In the genomic region with DNA sequence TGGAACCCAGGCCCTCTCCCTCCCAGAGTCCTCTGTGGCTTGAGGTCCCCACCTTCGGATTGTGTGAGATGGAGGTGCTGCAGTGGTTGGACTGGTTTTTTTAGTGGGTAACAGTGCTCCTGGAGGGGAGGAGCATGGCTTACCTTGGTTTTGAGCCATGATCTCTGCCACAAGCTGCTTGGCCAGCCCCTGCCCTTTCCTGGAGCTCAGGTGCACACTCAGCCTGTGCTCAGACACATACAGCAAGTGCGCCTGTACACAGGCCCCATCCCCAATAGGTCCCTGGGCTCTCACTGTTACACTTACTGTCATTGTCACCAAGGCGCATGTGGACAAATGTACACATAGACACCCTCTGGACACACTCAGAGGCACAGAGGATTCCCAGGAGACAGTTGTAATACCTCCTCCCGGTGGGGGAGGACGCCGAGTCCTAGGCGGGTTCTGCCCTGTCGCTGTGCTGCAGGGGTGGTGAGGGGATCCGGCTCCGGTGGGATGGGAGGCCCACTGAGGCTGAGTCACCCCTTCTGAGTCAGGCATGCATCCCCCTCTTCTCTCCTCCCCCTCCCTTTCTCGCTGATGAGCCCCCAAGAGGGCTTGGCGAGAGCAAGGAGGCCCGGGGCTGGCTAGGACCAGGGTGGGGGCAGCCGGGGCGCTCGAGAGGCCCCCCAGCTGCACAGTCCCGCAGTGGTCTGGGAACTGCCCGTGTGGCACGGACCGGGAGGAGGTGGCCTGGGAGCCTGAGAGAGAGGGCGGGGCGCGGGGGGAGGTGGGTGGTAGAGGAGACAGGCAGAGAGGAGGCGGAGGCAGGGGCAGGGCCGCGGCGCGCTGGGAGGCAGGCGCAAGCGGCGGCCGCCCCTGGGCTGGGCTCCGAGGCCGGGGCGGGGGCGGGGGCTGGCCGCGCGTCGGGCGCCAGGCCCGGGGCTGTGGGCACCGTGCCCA, we compare ENCODE assay signal across 1 cellular context.
TF ChIP-seq lines count a peak whose summit lies in the region.

No MANE protein-coding gene starts in this region.

TF ChIP-seq in HepG2, 621 proteins besides CTCF, POLR2A, EP300 and RAD21 (continued from another document and continues in another):
- no peak for TF ChIP-seq ZNF841 (CRISPR knock-in tag; IDR thresholded peaks at IDR 0.05; ENCODE audit: borderline replicate concordance)
- TF ChIP-seq, protein P1, sequence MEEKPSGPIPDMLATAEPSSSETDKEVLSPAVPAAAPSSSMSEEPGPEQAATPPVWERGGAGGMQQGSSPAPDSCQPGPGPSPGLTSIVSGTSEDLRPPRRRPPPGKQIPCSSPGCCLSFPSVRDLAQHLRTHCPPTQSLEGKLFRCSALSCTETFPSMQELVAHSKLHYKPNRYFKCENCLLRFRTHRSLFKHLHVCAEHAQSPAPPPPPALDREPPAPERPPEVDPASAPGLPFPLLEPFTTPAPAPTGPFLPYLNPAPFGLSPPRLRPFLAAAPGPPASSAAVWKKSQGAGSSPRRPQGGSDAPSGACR (CRISPR knock-in tag; IDR thresholded peaks at IDR 0.05): no peak
- no peak for TF ChIP-seq STAT6 (CRISPR knock-in tag; IDR thresholded peaks at IDR 0.05; ENCODE audit: borderline replicate concordance)
- no peak for TF ChIP-seq DDIT3 (CRISPR knock-in tag; IDR thresholded peaks at IDR 0.05)
- no peak for TF ChIP-seq ONECUT2 (CRISPR knock-in tag; IDR thresholded peaks at IDR 0.05)
- TF ChIP-seq ZNF329 (CRISPR knock-in tag; IDR thresholded peaks at IDR 0.05; ENCODE audit: low read depth): no peak
- TF ChIP-seq ZNF747 (CRISPR knock-in tag; IDR thresholded peaks at IDR 0.05; ENCODE audit: borderline replicate concordance): no peak
- TF ChIP-seq KLF9 (CRISPR knock-in tag; IDR thresholded peaks at IDR 0.05; ENCODE audit: low read depth): no peak
- TF ChIP-seq PHF21A (CRISPR knock-in tag; IDR thresholded peaks at IDR 0.05): no peak
- TF ChIP-seq ZSCAN31 (CRISPR knock-in tag; IDR thresholded peaks at IDR 0.05; ENCODE audit: low read depth): no peak
- no peak for TF ChIP-seq ZMAT5 (CRISPR knock-in tag; IDR thresholded peaks at IDR 0.05; ENCODE audit: borderline replicate concordance, low read depth)
- no peak for TF ChIP-seq NFKBIZ (CRISPR knock-in tag; IDR thresholded peaks at IDR 0.05)
- no peak for TF ChIP-seq U2AF2 (IDR thresholded peaks at IDR 0.05; ENCODE audit: low read depth, low read length)
- no peak for TF ChIP-seq NCOR1 (IDR thresholded peaks at IDR 0.05; ENCODE audit: borderline replicate concordance, low read length)
- 0 out of 2 replicates have a peak, but pooled peaks have one; percentile 14 for TF ChIP-seq HCFC1 (IDR thresholded peaks at IDR 0.05; ENCODE audit: low read depth, low read length)
- TF ChIP-seq SIN3A (IDR thresholded peaks at IDR 0.05; ENCODE audit: borderline replicate concordance, low read depth, low read length): peak; percentile 66; the same call in 1 of the 2 replicates
- TF ChIP-seq ZNF790 (CRISPR knock-in tag; IDR thresholded peaks at IDR 0.05; ENCODE audit: borderline replicate concordance): no peak
- TF ChIP-seq PRMT3 (CRISPR knock-in tag; IDR thresholded peaks at IDR 0.05; ENCODE audit: borderline replicate concordance, low read depth): no peak
- TF ChIP-seq KMT2B (CRISPR knock-in tag; IDR thresholded peaks at IDR 0.05): no peak; the same call in 1 of the 2 replicates
- TF ChIP-seq GMEB2 (CRISPR knock-in tag; IDR thresholded peaks at IDR 0.05; ENCODE audit: low read depth): no peak
- TF ChIP-seq ZFP37 (CRISPR knock-in tag; IDR thresholded peaks at IDR 0.05; ENCODE audit: borderline replicate concordance): no peak
- no peak for TF ChIP-seq FIP1L1 (IDR thresholded peaks at IDR 0.05; ENCODE audit: borderline replicate concordance, insufficient read depth, low read depth, low read length)
- no peak for TF ChIP-seq RARG (CRISPR knock-in tag; IDR thresholded peaks at IDR 0.05; ENCODE audit: low read depth)
- peak; percentile 21; the same call in 1 of the 2 replicates for TF ChIP-seq TBP (CRISPR knock-in tag; IDR thresholded peaks at IDR 0.05)
- TF ChIP-seq, protein P2, sequence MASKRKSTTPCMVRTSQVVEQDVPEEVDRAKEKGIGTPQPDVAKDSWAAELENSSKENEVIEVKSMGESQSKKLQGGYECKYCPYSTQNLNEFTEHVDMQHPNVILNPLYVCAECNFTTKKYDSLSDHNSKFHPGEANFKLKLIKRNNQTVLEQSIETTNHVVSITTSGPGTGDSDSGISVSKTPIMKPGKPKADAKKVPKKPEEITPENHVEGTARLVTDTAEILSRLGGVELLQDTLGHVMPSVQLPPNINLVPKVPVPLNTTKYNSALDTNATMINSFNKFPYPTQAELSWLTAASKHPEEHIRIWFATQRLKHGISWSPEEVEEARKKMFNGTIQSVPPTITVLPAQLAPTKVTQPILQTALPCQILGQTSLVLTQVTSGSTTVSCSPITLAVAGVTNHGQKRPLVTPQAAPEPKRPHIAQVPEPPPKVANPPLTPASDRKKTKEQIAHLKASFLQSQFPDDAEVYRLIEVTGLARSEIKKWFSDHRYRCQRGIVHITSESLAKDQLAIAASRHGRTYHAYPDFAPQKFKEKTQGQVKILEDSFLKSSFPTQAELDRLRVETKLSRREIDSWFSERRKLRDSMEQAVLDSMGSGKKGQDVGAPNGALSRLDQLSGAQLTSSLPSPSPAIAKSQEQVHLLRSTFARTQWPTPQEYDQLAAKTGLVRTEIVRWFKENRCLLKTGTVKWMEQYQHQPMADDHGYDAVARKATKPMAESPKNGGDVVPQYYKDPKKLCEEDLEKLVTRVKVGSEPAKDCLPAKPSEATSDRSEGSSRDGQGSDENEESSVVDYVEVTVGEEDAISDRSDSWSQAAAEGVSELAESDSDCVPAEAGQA (IDR thresholded peaks at IDR 0.05; ENCODE audit: low read depth): 0 out of 2 replicates have a peak, but pooled peaks have one; percentile 45
- TF ChIP-seq, protein P2 (CRISPR knock-in tag; IDR thresholded peaks at IDR 0.05; ENCODE audit: borderline replicate concordance): no peak
- TF ChIP-seq ZC3H4 (CRISPR knock-in tag; IDR thresholded peaks at IDR 0.05; ENCODE audit: borderline replicate concordance): no peak
- TF ChIP-seq ETS1 (CRISPR knock-in tag; IDR thresholded peaks at IDR 0.05): no peak
- TF ChIP-seq THAP11 (CRISPR knock-in tag; IDR thresholded peaks at IDR 0.05): no peak
- TF ChIP-seq ZNF589 (CRISPR knock-in tag; conservative IDR thresholded peaks at IDR 0.05): no peak
- no peak for TF ChIP-seq TEAD3 (CRISPR knock-in tag; optimal IDR thresholded peaks at IDR 0.05; ENCODE audit: borderline replicate concordance)
- no peak; the same call in 1 of the 2 replicates for TF ChIP-seq ZNF660 (CRISPR knock-in tag; IDR thresholded peaks at IDR 0.05; ENCODE audit: borderline replicate concordance, low read depth)
- TF ChIP-seq ZNF615 (CRISPR knock-in tag; IDR thresholded peaks at IDR 0.05; ENCODE audit: borderline replicate concordance): no peak
- TF ChIP-seq MYPOP (CRISPR knock-in tag; IDR thresholded peaks at IDR 0.05): no peak
- TF ChIP-seq ZNF326 (CRISPR knock-in tag; IDR thresholded peaks at IDR 0.05; ENCODE audit: borderline replicate concordance): no peak
- TF ChIP-seq ISX (CRISPR knock-in tag; conservative IDR thresholded peaks at IDR 0.05): no peak
- TF ChIP-seq, protein P3, sequence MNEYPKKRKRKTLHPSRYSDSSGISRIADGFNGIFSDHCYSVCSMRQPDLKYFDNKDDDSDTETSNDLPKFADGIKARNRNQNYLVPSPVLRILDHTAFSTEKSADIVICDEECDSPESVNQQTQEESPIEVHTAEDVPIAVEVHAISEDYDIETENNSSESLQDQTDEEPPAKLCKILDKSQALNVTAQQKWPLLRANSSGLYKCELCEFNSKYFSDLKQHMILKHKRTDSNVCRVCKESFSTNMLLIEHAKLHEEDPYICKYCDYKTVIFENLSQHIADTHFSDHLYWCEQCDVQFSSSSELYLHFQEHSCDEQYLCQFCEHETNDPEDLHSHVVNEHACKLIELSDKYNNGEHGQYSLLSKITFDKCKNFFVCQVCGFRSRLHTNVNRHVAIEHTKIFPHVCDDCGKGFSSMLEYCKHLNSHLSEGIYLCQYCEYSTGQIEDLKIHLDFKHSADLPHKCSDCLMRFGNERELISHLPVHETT (CRISPR knock-in tag; conservative IDR thresholded peaks at IDR 0.05): no peak
- TF ChIP-seq ZNF740 (CRISPR knock-in tag; IDR thresholded peaks at IDR 0.05): no peak
- no peak for TF ChIP-seq TIGD3 (CRISPR knock-in tag; IDR thresholded peaks at IDR 0.05; ENCODE audit: borderline replicate concordance)
- TF ChIP-seq CREBL2 (CRISPR knock-in tag; IDR thresholded peaks at IDR 0.05; ENCODE audit: borderline replicate concordance): no peak
